Comparison of ENCODE assay signal across 8 cellular contexts in the genomic region with DNA sequence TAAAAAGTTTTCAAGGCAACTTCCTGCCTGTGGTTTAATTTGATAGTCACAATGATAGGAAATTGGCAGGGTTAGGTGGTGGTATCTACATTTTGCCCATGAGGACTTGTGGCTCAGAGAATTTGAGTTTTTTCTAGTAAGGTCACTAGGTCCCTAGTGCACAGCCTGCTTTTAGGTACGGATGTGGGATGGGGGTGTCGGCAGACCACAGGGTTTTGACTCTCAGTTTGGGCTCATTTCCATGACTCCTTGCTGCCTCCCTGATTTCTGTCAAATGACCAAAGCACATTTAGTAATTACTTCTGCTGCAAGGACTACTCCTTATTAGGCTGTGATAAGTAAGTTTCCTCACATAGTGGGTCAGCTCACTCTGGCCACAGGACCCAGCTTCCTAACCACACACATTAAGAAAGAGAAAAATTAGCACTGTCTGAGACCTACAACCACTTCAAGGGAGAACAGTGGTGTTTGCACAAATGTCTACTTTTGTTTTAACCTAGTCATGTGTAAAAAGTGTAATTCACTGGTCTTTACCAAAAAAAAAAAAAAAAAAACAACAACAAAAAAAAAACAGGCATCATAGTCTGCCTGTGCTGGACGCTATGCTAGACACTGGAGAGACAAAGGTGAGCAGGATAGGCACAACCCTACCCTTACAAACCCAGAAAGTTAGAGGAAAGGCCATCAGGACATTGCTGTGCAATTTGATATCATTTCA. TPM values are rescaled to one million over a fixed set of nuclear protein-coding genes. Genes with fewer than 3 reads are reported as not detected.
A peak's percentile ranks its signal among the peaks of the same experiment; 100 is the strongest.
DNase-seq lines count a peak whose midpoint lies in the region; ATAC-seq and TF ChIP-seq lines count a peak whose summit lies in the region.

No MANE protein-coding gene starts in this region.

- peak overlapping the region; percentile 77 for H3K27ac Mint-ChIP-seq in central memory CD8-positive, alpha-beta T cell (ENCODE audit: low read depth)

- H3K36me3 ChIP-seq in adrenal gland (replicated peaks in 1 of 2), result no peaks in the 10 kb centered on the region

- no peaks in the 10 kb centered on the region for H3K4me1 ChIP-seq in adrenal gland (replicated peaks in 1 of 2)

- TF ChIP-seq CTCF in AG04450 (IDR thresholded peaks at IDR 0.05; ENCODE audit: low read depth, low read length) (no peak), adrenal gland (IDR thresholded peaks at IDR 0.05) (no peak)

- TF ChIP-seq POLR2A in adrenal gland (IDR thresholded peaks at IDR 0.05), result no peak

- ATAC-seq in GM19351 (IDR thresholded peaks at IDR 0.05; ENCODE audit: unreplicated experiment) (peak; percentile 25), GM21786 (IDR thresholded peaks at IDR 0.05; ENCODE audit: unreplicated experiment) (no peak)
- peak; percentile 35 for ATAC-seq in central memory CD8-positive, alpha-beta T cell (replicated peaks; ENCODE audit: extremely low read depth, poor library complexity, severe bottlenecking)

- DNase-seq in AG04450 (ENCODE audit: low read depth, low spot score) (no peak), OCI-M1 (lab: John Stamatoyannopoulos, UW) (peak; percentile 65), adrenal gland (no peak), NCI-H510A treated with DMSO at 0.1 percent for 48 hours (lab: John Stamatoyannopoulos, UW) (no peak), AG08396 (ENCODE audit: low spot score) (no peak)
- peak in 1 of 2 donors; percentile 12 for DNase-seq in central memory CD8-positive, alpha-beta T cell (ENCODE audit: low spot score in 2 of 2)

- no peaks in the 10 kb centered on the region for H3K9me3 ChIP-seq in AG04450 (ENCODE audit: control insufficient read depth, insufficient read depth, low read length)
- no peaks in the 10 kb centered on the region for H3K9me3 ChIP-seq in adrenal gland (replicated peaks in 1 of 3)

- POLR2A ChIA-PET in AG04450 (lab: Yijun Ruan, JAX), result no interaction called here

- no peaks in the 10 kb centered on the region for H3K27me3 Mint-ChIP-seq in central memory CD8-positive, alpha-beta T cell

- H3K4me3 ChIP-seq in AG04450 (ENCODE audit: low read depth, low read length) (peak overlapping the region; percentile 80), adrenal gland (no peak overlapping the region)

- intact Hi-C loops in adrenal gland (cut with DNase I), result no loop called here

- peaks cover 79% of the 10 kb centered on the region for H3K4me1 Mint-ChIP-seq in central memory CD8-positive, alpha-beta T cell

- H3K4me3 Mint-ChIP-seq in central memory CD8-positive, alpha-beta T cell, result peak overlapping the region; percentile 94

- H3K27me3 ChIP-seq in AG04450 (ENCODE audit: control insufficient read depth, insufficient read depth, low read length) (no peaks in the 10 kb centered on the region), adrenal gland (no peaks in the 10 kb centered on the region)

- H3K9me3 Mint-ChIP-seq in central memory CD8-positive, alpha-beta T cell, result no peaks in the 10 kb centered on the region

- WGBS in adrenal gland, 4 donors, result 83 to 90% (median 86%) methylated on average over 3 of the region's 3 CpGs

- H3K36me3 Mint-ChIP-seq in central memory CD8-positive, alpha-beta T cell (ENCODE audit: insufficient read depth), result peaks cover 13% of the 10 kb centered on the region

- CTCF ChIA-PET in AG04450 (lab: Charles Lee), result interaction anchor here (0.7 kb wide), 1 partner anchor 1097 kb away, joined by 4 read pairs; no protein-coding TSS in a partner anchor

- H3K27ac ChIP-seq in AG04450 (ENCODE audit: low read depth, low read length) (no peak overlapping the region), adrenal gland (no peak overlapping the region)

RNA-seq across cellular contexts. Expression of a gene that starts 43.7 kb away (rescaled TPM):
- polyA plus RNA-seq in AG04450 (2011; rRNA removed) (22.8 and 37.0 TPM in 2 replicates), adrenal gland (10 to 100 TPM; 22.5 to 90.7 (median 40.7) TPM)
- polyA minus RNA-seq in AG04450 (2011; rRNA and poly(A)+ RNA removed), result 8.8 and 15.0 TPM in 2 replicates
- 10 to 100 TPM; 19.4 to 50.8 (median 37.6) TPM for total RNA-seq in adrenal gland
